32 cellular contexts compared by ENCODE assay signal in genomic region chr6:160353950-160354496, GRCh38. TPM values are rescaled to one million over a fixed set of nuclear protein-coding genes. Genes with fewer than 3 reads are reported as not detected.
"Had no signal": no experiment of that assay in that cellular context is flagged by ENCODE, and none has a peak within 500 bp of the region (broad histone marks: within the 10 kb centered on the region; RNA-seq: fewer than 3 reads in every experiment).

No MANE protein-coding gene starts in this region.

- H3K9me3 ChIP-seq: body of pancreas, breast epithelium, SJCRH30 had no signal

- H3K27ac Mint-ChIP-seq: activated CD4-positive, alpha-beta T cell treated with anti-CD3 and anti-CD28 coated beads, Interleukin-2, amount 10 ng/mL, durations not matched to agents 24 days and 14 days; activated CD8-positive, alpha-beta T cell treated with anti-CD3 and anti-CD28 coated beads for 36 hours; activated naive CD8-positive, alpha-beta T cell treated with anti-CD3 and anti-CD28 coated beads for 36 hours; activated T-cell treated with anti-CD3 and anti-CD28 coated beads, Interleukin-2, amount 50 U/mL, for 72 hours; activated T-helper 17 cell treated with anti-CD3 and anti-CD28 coated beads, Interleukin-2, amount 50 U/mL, for 72 hours had no signal

- H3K9ac ChIP-seq: KMS-11 had no signal

- H3K9me3 Mint-ChIP-seq: activated CD4-positive, alpha-beta T cell treated with anti-CD3 and anti-CD28 coated beads, Interleukin-2, amount 10 ng/mL, durations not matched to agents 24 days and 14 days; activated CD8-positive, alpha-beta T cell treated with anti-CD3 and anti-CD28 coated beads for 36 hours; activated naive CD8-positive, alpha-beta T cell treated with anti-CD3 and anti-CD28 coated beads for 36 hours; activated T-cell treated with anti-CD3 and anti-CD28 coated beads, Interleukin-2, amount 50 U/mL, for 72 hours; activated T-helper 17 cell treated with anti-CD3 and anti-CD28 coated beads, Interleukin-2, amount 50 U/mL, for 72 hours had no signal

- H3K36me3 ChIP-seq: breast epithelium, SJCRH30 had no signal

- FAIRE-seq: astrocyte had no signal

- ATAC-seq: activated CD8-positive, alpha-beta T cell treated with anti-CD3 and anti-CD28 coated beads for 36 hours; activated T-cell treated with anti-CD3 and anti-CD28 coated beads, Interleukin-2, amount 50 U/mL, for 72 hours; activated T-helper 17 cell treated with anti-CD3 and anti-CD28 coated beads, Interleukin-2, amount 50 U/mL, for 72 hours; body of pancreas had no signal

- H3K36me3 Mint-ChIP-seq: activated naive CD8-positive, alpha-beta T cell treated with anti-CD3 and anti-CD28 coated beads for 36 hours had no signal

- H3K4me1 ChIP-seq: breast epithelium, SJCRH30 had no signal

- H3K4me3 Mint-ChIP-seq: activated CD4-positive, alpha-beta T cell treated with anti-CD3 and anti-CD28 coated beads, Interleukin-2, amount 10 ng/mL, durations not matched to agents 24 days and 14 days; activated CD8-positive, alpha-beta T cell treated with anti-CD3 and anti-CD28 coated beads for 36 hours; activated naive CD8-positive, alpha-beta T cell treated with anti-CD3 and anti-CD28 coated beads for 36 hours; activated T-cell treated with anti-CD3 and anti-CD28 coated beads, Interleukin-2, amount 50 U/mL, for 72 hours; activated T-helper 17 cell treated with anti-CD3 and anti-CD28 coated beads, Interleukin-2, amount 50 U/mL, for 72 hours had no signal

- DNase-seq: activated CD4-positive, alpha-beta T cell treated with anti-CD3 and anti-CD28 coated beads, Interleukin-2, amount 10 ng/mL, durations not matched to agents 24 days and 14 days; activated CD4-positive, alpha-beta T cell treated with anti-CD3 and anti-CD28 coated beads, Interleukin-2, amount 50 U/mL, for 4 hours; activated CD8-positive, alpha-beta T cell treated with anti-CD3 and anti-CD28 coated beads for 36 hours; activated effector memory CD4-positive, alpha-beta T cell treated with anti-CD3 and anti-CD28 coated beads, Interleukin-2, amount 50 U/mL, for 16 hours; activated naive CD4-positive, alpha-beta T cell; activated naive CD4-positive, alpha-beta T cell treated with anti-CD3 and anti-CD28 coated beads, Interleukin-2, amount 50 U/mL, for 16 hours; activated naive CD8-positive, alpha-beta T cell treated with anti-CD3 and anti-CD28 coated beads for 36 hours; activated T-cell treated with anti-CD3 and anti-CD28 coated beads, Interleukin-2, amount 50 U/mL, for 1 hour; activated T-cell treated with anti-CD3 and anti-CD28 coated beads, Interleukin-2, amount 50 U/mL, for 72 hours; amniotic stem cell; body of pancreas; MM.1S; MV-4-11; NCI-H1092; NCI-H1436 treated with DMSO at 0.1 percent for 48 hours; NCI-H1694 treated with DMSO at 0.1 percent for 48 hours; NCI-H2029; NCI-H510A; NCI-H526; NCI-H748 treated with DMSO at 0.1 percent for 48 hours; SHP77; SJCRH30; T1000 had no signal

- H3K27ac ChIP-seq: body of pancreas, breast epithelium, KMS-11, SJCRH30, SK-N-MC had no signal

- H3K4me2 ChIP-seq: KMS-11 had no signal

- H3K4me1 Mint-ChIP-seq: activated T-helper 17 cell treated with anti-CD3 and anti-CD28 coated beads, Interleukin-2, amount 50 U/mL, for 72 hours had no signal

- H3K4me3 ChIP-seq: body of pancreas, breast epithelium, SJCRH30, SK-N-MC had no signal

RNA-seq across cellular contexts. Expression of gene SLC22A3, which starts 5.8 kb away (rescaled TPM):
- total RNA-seq: activated CD4-positive, alpha-beta T cell treated with anti-CD3 and anti-CD28 coated beads, Interleukin-2, amount 10 ng/mL, durations not matched to agents 24 days and 14 days; activated CD8-positive, alpha-beta memory T cell treated with anti-CD3 and anti-CD28 coated beads for 36 hours; activated CD8-positive, alpha-beta T cell treated with anti-CD3 and anti-CD28 coated beads for 36 hours; activated naive CD8-positive, alpha-beta T cell treated with anti-CD3 and anti-CD28 coated beads for 36 hours; activated T-cell treated with anti-CD3 and anti-CD28 coated beads, Interleukin-2, amount 50 U/mL, for 72 hours; OCI-LY7; SJCRH30; T-helper 1 cell treated with Interleukin-12 subunit alpha and Interleukin-12 subunit beta and Interleukin-4 antibody, amounts not matched to agents 30 ng/mL and 1 ng/mL, for 36 hours; T-helper 2 cell treated with Interferon-gamma antibody and Interleukin-4, amounts not matched to agents 100 ng/mL and 5 ng/mL, for 36 hours had no signal
